In genomic region chr1:9454494-9455066, GRCh38 we compare ENCODE assay signal across 2 cellular contexts.
TF ChIP-seq lines count a peak whose summit lies in the region.

No MANE protein-coding gene starts in this region.

TF ChIP-seq in IMR-90, 13 proteins besides CTCF, POLR2A, EP300 and RAD21 (continued from another document):
- TF ChIP-seq SMC3 (IDR thresholded peaks at IDR 0.05; ENCODE audit: low read depth, low read length) (no peak), NFE2L2 (IDR thresholded peaks at IDR 0.05; ENCODE audit: low read depth, low read length) (no peak), MXI1 (IDR thresholded peaks at IDR 0.05; ENCODE audit: borderline replicate concordance, low read depth, low read length) (no peak), CHD1 (IDR thresholded peaks at IDR 0.05; ENCODE audit: low read depth, low read length) (no peak), RCOR1 (IDR thresholded peaks at IDR 0.05; ENCODE audit: insufficient replicate concordance, low read length) (no peak), CEBPB (IDR thresholded peaks at IDR 0.05; ENCODE audit: low read depth, low read length) (no peak), ELK1 (IDR thresholded peaks at IDR 0.05; ENCODE audit: borderline replicate concordance, low read depth, low read length) (no peak), BHLHE40 (IDR thresholded peaks at IDR 0.05; ENCODE audit: low read depth, low read length) (no peak), RFX5 (IDR thresholded peaks at IDR 0.05; ENCODE audit: low read depth, low read length) (no peak)
- TF ChIP-seq, protein P1, sequence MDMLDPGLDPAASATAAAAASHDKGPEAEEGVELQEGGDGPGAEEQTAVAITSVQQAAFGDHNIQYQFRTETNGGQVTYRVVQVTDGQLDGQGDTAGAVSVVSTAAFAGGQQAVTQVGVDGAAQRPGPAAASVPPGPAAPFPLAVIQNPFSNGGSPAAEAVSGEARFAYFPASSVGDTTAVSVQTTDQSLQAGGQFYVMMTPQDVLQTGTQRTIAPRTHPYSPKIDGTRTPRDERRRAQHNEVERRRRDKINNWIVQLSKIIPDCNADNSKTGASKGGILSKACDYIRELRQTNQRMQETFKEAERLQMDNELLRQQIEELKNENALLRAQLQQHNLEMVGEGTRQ (IDR thresholded peaks at IDR 0.05; ENCODE audit: low read depth, low read length), result no peak

TF ChIP-seq in SK-N-SH, 30 proteins besides CTCF, POLR2A, EP300 and RAD21 (continued from another document):
- TF ChIP-seq NFIC (IDR thresholded peaks at IDR 0.05; ENCODE audit: borderline replicate concordance) (no peak), EZH2phosphoT487 (IDR thresholded peaks at IDR 0.05; ENCODE audit: borderline replicate concordance, low read depth) (no peak), MEF2A (IDR thresholded peaks at IDR 0.05; ENCODE audit: borderline replicate concordance, low read depth) (no peak), TEAD4 (IDR thresholded peaks at IDR 0.05; ENCODE audit: borderline replicate concordance, insufficient read depth) (no peak), GABPA (IDR thresholded peaks at IDR 0.05; ENCODE audit: low read depth) (no peak), SIN3A (IDR thresholded peaks at IDR 0.05; ENCODE audit: borderline replicate concordance, low read depth, low read length) (no peak), FOXM1 (IDR thresholded peaks at IDR 0.05; ENCODE audit: low read depth) (no peak), TAF1 (IDR thresholded peaks at IDR 0.05; ENCODE audit: borderline replicate concordance, low read depth, low read length) (no peak), GATA2 (CRISPR knock-in tag; IDR thresholded peaks at IDR 0.05) (no peak), ELF1 (IDR thresholded peaks at IDR 0.05) (no peak), NRF1 (IDR thresholded peaks at IDR 0.05; ENCODE audit: low read depth, low read length) (no peak), FOSL2 (IDR thresholded peaks at IDR 0.05; ENCODE audit: borderline replicate concordance, low read depth) (no peak), YY1 (IDR thresholded peaks at IDR 0.05; ENCODE audit: low read depth) (no peak)
- TF ChIP-seq, protein P2, sequence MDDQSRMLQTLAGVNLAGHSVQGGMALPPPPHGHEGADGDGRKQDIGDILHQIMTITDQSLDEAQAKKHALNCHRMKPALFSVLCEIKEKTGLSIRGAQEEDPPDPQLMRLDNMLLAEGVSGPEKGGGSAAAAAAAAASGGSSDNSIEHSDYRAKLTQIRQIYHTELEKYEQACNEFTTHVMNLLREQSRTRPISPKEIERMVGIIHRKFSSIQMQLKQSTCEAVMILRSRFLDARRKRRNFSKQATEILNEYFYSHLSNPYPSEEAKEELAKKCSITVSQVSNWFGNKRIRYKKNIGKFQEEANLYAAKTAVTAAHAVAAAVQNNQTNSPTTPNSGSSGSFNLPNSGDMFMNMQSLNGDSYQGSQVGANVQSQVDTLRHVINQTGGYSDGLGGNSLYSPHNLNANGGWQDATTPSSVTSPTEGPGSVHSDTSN (IDR thresholded peaks at IDR 0.05), result no peak
- TF ChIP-seq, protein P3, sequence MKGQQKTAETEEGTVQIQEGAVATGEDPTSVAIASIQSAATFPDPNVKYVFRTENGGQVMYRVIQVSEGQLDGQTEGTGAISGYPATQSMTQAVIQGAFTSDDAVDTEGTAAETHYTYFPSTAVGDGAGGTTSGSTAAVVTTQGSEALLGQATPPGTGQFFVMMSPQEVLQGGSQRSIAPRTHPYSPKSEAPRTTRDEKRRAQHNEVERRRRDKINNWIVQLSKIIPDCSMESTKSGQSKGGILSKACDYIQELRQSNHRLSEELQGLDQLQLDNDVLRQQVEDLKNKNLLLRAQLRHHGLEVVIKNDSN (IDR thresholded peaks at IDR 0.05; ENCODE audit: borderline replicate concordance, low read depth), result no peak
- TF ChIP-seq, protein P4, sequence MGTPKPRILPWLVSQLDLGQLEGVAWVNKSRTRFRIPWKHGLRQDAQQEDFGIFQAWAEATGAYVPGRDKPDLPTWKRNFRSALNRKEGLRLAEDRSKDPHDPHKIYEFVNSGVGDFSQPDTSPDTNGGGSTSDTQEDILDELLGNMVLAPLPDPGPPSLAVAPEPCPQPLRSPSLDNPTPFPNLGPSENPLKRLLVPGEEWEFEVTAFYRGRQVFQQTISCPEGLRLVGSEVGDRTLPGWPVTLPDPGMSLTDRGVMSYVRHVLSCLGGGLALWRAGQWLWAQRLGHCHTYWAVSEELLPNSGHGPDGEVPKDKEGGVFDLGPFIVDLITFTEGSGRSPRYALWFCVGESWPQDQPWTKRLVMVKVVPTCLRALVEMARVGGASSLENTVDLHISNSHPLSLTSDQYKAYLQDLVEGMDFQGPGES (IDR thresholded peaks at IDR 0.05; ENCODE audit: low read depth, low read length), result no peak
TF ChIP-seq in SK-N-SH: peak in this region for 0.
